1 cellular context compared by ENCODE assay signal in the genomic region with DNA sequence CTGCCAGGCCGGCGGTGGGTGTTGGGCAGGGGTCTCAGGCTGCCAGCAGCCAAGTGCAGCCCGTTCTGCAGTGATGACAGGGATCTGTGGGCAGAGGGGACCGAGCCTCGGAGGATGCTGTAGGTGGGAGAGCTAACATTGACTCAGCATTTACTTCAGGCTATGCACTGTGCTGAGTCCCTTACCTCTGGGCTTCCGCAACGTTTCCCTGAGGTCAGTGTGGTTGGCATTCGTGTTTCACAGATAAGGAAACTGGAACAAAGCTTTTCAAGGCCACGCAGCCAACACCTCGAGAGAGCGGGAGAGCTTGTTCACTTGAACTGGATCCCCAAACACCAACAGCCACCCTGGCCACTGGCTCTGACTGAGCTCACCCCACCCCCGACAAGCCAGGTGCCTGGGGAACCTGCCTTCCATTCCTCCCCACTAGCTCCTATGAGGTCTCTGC.
TF ChIP-seq lines count a peak whose summit lies in the region.

No MANE protein-coding gene starts in this region.

TF ChIP-seq in GM12878, 131 proteins besides CTCF, POLR2A, EP300 and RAD21 (continued from another document):
- TF ChIP-seq SUPT20H (IDR thresholded peaks at IDR 0.05; ENCODE audit: borderline replicate concordance, control insufficient read depth, low read depth, low read length) (no peak), JUND (IDR thresholded peaks at IDR 0.05; ENCODE audit: low read depth, low read length) (no peak), CHD2 (IDR thresholded peaks at IDR 0.05; ENCODE audit: borderline replicate concordance, low read depth, low read length) (no peak), TBL1XR1 (IDR thresholded peaks at IDR 0.05; ENCODE audit: low read depth, low read length) (no peak), HDAC6 (IDR thresholded peaks at IDR 0.05; ENCODE audit: unreplicated experiment) (no peak), RB1 (IDR thresholded peaks at IDR 0.05; ENCODE audit: borderline replicate concordance) (no peak)
- TF ChIP-seq, protein P1, sequence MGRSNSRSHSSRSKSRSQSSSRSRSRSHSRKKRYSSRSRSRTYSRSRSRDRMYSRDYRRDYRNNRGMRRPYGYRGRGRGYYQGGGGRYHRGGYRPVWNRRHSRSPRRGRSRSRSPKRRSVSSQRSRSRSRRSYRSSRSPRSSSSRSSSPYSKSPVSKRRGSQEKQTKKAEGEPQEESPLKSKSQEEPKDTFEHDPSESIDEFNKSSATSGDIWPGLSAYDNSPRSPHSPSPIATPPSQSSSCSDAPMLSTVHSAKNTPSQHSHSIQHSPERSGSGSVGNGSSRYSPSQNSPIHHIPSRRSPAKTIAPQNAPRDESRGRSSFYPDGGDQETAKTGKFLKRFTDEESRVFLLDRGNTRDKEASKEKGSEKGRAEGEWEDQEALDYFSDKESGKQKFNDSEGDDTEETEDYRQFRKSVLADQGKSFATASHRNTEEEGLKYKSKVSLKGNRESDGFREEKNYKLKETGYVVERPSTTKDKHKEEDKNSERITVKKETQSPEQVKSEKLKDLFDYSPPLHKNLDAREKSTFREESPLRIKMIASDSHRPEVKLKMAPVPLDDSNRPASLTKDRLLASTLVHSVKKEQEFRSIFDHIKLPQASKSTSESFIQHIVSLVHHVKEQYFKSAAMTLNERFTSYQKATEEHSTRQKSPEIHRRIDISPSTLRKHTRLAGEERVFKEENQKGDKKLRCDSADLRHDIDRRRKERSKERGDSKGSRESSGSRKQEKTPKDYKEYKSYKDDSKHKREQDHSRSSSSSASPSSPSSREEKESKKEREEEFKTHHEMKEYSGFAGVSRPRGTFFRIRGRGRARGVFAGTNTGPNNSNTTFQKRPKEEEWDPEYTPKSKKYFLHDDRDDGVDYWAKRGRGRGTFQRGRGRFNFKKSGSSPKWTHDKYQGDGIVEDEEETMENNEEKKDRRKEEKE (IDR thresholded peaks at IDR 0.05), result no peak
- TF ChIP-seq, protein P2, sequence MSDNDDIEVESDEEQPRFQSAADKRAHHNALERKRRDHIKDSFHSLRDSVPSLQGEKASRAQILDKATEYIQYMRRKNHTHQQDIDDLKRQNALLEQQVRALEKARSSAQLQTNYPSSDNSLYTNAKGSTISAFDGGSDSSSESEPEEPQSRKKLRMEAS (IDR thresholded peaks at IDR 0.05; ENCODE audit: low read depth, low read length), result no peak
- TF ChIP-seq, protein P3, sequence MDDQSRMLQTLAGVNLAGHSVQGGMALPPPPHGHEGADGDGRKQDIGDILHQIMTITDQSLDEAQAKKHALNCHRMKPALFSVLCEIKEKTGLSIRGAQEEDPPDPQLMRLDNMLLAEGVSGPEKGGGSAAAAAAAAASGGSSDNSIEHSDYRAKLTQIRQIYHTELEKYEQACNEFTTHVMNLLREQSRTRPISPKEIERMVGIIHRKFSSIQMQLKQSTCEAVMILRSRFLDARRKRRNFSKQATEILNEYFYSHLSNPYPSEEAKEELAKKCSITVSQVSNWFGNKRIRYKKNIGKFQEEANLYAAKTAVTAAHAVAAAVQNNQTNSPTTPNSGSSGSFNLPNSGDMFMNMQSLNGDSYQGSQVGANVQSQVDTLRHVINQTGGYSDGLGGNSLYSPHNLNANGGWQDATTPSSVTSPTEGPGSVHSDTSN (IDR thresholded peaks at IDR 0.05; ENCODE audit: insufficient replicate concordance, low read depth, low read length), result no peak
- TF ChIP-seq, protein P4, sequence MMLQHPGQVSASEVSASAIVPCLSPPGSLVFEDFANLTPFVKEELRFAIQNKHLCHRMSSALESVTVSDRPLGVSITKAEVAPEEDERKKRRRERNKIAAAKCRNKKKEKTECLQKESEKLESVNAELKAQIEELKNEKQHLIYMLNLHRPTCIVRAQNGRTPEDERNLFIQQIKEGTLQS (IDR thresholded peaks at IDR 0.05; ENCODE audit: borderline replicate concordance, extremely low read depth, low read depth, low read length), result no peak
